Comparison of ENCODE assay signal across 17 cellular contexts in the genomic region with DNA sequence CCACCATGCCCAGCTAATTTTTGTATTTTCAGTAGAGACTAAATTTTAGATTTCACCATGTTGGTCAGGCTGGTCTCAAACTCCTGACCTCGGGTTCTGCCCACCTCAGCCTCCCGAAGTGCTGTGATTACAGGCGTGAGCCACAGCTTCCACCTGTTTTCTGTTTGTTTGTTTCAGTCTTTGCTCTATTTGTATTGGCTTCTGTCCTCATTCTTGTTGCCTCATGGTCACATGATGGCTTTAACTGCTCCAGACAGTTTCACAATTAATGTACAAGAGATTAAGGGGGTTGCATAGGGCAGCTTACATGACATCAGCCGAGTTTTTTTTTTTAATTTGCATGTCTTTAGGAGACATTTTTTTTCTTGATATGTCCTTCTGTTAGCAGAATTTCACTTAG.
A peak's percentile ranks its signal among the peaks of the same experiment; 100 is the strongest.
DNase-seq lines count a peak whose midpoint lies in the region; ATAC-seq and TF ChIP-seq lines count a peak whose summit lies in the region.
"Had no signal": no experiment of that assay in that cellular context is flagged by ENCODE, and none has a peak within 500 bp of the region (broad histone marks: within the 10 kb centered on the region; RNA-seq: fewer than 3 reads in every experiment).

No MANE protein-coding gene starts in this region.

- no peaks in the 10 kb centered on the region for H3K4me1 Mint-ChIP-seq in CD8-positive, alpha-beta T cell (ENCODE audit: low read depth)
- H3K4me1 Mint-ChIP-seq: IgD-negative memory B cell, immature natural killer cell, T-helper 17 cell had no signal

- no peaks in the 10 kb centered on the region for H3K4me1 ChIP-seq in adrenal gland (replicated peaks in 1 of 2)
- H3K4me1 ChIP-seq in CD8-positive, alpha-beta T cell (ENCODE audit: insufficient read depth, low read length), result no peaks in the 10 kb centered on the region
- H3K4me1 ChIP-seq: gastrocnemius medialis, upper lobe of right lung had no signal

- H3K27me3 Mint-ChIP-seq in CD8-positive, alpha-beta T cell (ENCODE audit: low read depth), result no peaks in the 10 kb centered on the region
- H3K27me3 Mint-ChIP-seq: IgD-negative memory B cell, T-helper 17 cell had no signal

- POLR2A ChIA-PET in CD8-positive, alpha-beta T cell (lab: Charles Lee), result no interaction called here

- no peak for ATAC-seq in CD8-positive, alpha-beta T cell
- ATAC-seq in GM21447 (IDR thresholded peaks at IDR 0.05; ENCODE audit: unreplicated experiment), result no peak
- ATAC-seq: activated T-cell treated with anti-CD3 and anti-CD28 coated beads, Interleukin-2, amount 50 U/mL, for 72 hours; gastrocnemius medialis; T-helper 17 cell; upper lobe of right lung had no signal

- no peaks in the 10 kb centered on the region for H3K36me3 ChIP-seq in adrenal gland (replicated peaks in 1 of 2)
- H3K36me3 ChIP-seq in CD8-positive, alpha-beta T cell (ENCODE audit: insufficient read depth, low read length), result no peaks in the 10 kb centered on the region
- H3K36me3 ChIP-seq: gastrocnemius medialis, upper lobe of right lung had no signal

- H3K27ac Mint-ChIP-seq in CD8-positive, alpha-beta T cell, result no peak overlapping the region
- H3K27ac Mint-ChIP-seq: activated T-cell treated with anti-CD3 and anti-CD28 coated beads, Interleukin-2, amount 50 U/mL, for 72 hours; IgD-negative memory B cell; immature natural killer cell; T-helper 17 cell had no signal

- H3K4me3 Mint-ChIP-seq in CD8-positive, alpha-beta T cell, result no peak overlapping the region
- H3K4me3 Mint-ChIP-seq: activated T-cell treated with anti-CD3 and anti-CD28 coated beads, Interleukin-2, amount 50 U/mL, for 72 hours; IgD-negative memory B cell; immature natural killer cell; T-helper 17 cell had no signal

- WGBS in adrenal gland, 4 donors, result 41 to 58% (median 51%) methylated on average over 4 of the region's 4 CpGs

- intact Hi-C loops in adrenal gland (cut with DNase I), result no loop called here
- intact Hi-C loops in CD8-positive, alpha-beta T cell (cut with DNase I, micrococcal nuclease), result no loop called here

- CTCF ChIA-PET in CD8-positive, alpha-beta T cell (lab: Charles Lee), result no interaction called here

- H3K27ac ChIP-seq in adrenal gland, result no peak overlapping the region
- H3K27ac ChIP-seq in CD8-positive, alpha-beta T cell (ENCODE audit: low read depth, low read length), result no peak overlapping the region
- H3K27ac ChIP-seq: gastrocnemius medialis, upper lobe of right lung had no signal

- TF ChIP-seq CTCF in choroid plexus epithelial cell (conservative IDR thresholded peaks at IDR 0.05; ENCODE audit: low read depth, low read length) (no peak), adrenal gland (IDR thresholded peaks at IDR 0.05) (no peak)
- TF ChIP-seq CTCF in CD8-positive, alpha-beta T cell (IDR thresholded peaks at IDR 0.05), result no peak

- H3K9me3 Mint-ChIP-seq in CD8-positive, alpha-beta T cell, result peaks cover 10% of the 10 kb centered on the region

- H3K9me3 ChIP-seq in adrenal gland (replicated peaks in 1 of 3), result no peaks in the 10 kb centered on the region
- H3K9me3 ChIP-seq in CD8-positive, alpha-beta T cell (ENCODE audit: low read length), result no peaks in the 10 kb centered on the region
- H3K9me3 ChIP-seq: gastrocnemius medialis, upper lobe of right lung had no signal

- H3K4me3 ChIP-seq in choroid plexus epithelial cell (ENCODE audit: low read depth, low read length), result no peak overlapping the region
- no peak overlapping the region for H3K4me3 ChIP-seq in adrenal gland
- H3K4me3 ChIP-seq in CD8-positive, alpha-beta T cell (ENCODE audit: low read depth, low read length), result no peak overlapping the region
- H3K4me3 ChIP-seq: gastrocnemius medialis, upper lobe of right lung had no signal

- H3K36me3 Mint-ChIP-seq in CD8-positive, alpha-beta T cell, result no peaks in the 10 kb centered on the region
- H3K36me3 Mint-ChIP-seq: IgD-negative memory B cell, immature natural killer cell had no signal

- DNase-seq in SHP77 (lab: John Stamatoyannopoulos, UW), result peak; percentile 21 to 45
- no peak for DNase-seq in SHP77 treated with DMSO at 0.1 percent for 48 hours (lab: John Stamatoyannopoulos, UW)
- DNase-seq in NCI-H146 treated with DMSO at 0.1 percent for 48 hours (lab: John Stamatoyannopoulos, UW; ENCODE audit: unreplicated experiment), result peak; percentile 34
- peak; percentile 73 for DNase-seq in choroid plexus epithelial cell (ENCODE audit: low read depth)
- peak; percentile 76 for DNase-seq in renal cortical epithelial cell (ENCODE audit: low read depth)
- no peak for DNase-seq in adrenal gland
- DNase-seq in CD8-positive, alpha-beta T cell, result no peak
- DNase-seq: activated CD4-positive, alpha-beta T cell treated with anti-CD3 and anti-CD28 coated beads for 48 hours; activated T-cell treated with anti-CD3 and anti-CD28 coated beads, Interleukin-2, amount 50 U/mL, for 72 hours; gastrocnemius medialis; immature natural killer cell; NCI-H2107; stimulated activated CD4-positive, alpha-beta T cell treated with anti-CD3 and anti-CD28 coated beads, Interleukin-2, amount 100 ng/mL, for 48 hours; T-helper 17 cell; upper lobe of right lung had no signal

- TF ChIP-seq POLR2A in adrenal gland (IDR thresholded peaks at IDR 0.05), result no peak

- H3K27me3 ChIP-seq in adrenal gland, result no peaks in the 10 kb centered on the region
- H3K27me3 ChIP-seq in CD8-positive, alpha-beta T cell (ENCODE audit: insufficient read depth, low read length), result no peaks in the 10 kb centered on the region
- H3K27me3 ChIP-seq: gastrocnemius medialis, upper lobe of right lung had no signal

Comparison
In these comparisons a context has a peak if more than half of its experiments do, and no peak if none do; other contexts are left out.
1. DNase-seq: peak in SHP77 (2 of 2), NCI-H146 treated with DMSO at 0.1 percent for 48 hours (single experiment), choroid plexus epithelial cell (single experiment) and renal cortical epithelial cell (single experiment); none in SHP77 treated with DMSO at 0.1 percent for 48 hours (single experiment), adrenal gland (0 of 7) and CD8-positive, alpha-beta T cell (0 of 7).